Comparison of ENCODE assay signal across 27 cellular contexts in the genomic region with DNA sequence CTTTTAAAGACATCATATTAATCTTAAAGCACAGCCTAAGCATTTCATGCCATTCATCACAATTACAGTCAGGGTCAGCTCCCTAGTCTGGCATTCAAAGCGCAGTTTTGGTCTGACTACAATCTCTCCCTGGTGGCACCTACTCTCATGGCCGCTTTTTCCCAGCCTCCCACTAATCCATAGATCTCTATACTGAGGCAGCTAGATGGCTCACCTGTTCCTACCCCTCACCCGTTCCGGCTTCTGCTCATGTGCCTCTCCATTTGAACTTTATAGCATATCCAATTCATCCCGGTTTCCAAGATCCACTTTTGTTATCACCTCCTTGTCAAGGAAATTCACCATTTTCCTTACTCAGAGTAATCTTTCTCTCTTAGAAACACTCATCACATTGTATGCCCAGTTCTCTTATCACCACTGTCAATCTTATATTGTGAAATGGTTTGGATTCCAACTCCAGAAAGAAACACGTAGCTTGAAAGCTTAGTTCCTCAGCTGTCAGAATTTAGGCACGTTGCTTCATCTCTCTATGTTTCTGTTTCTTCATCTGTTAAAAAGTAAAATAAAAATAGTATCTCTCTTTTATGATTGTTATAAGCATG.
DNase-seq lines count a peak whose midpoint lies in the region; ATAC-seq and TF ChIP-seq lines count a peak whose summit lies in the region.
"Had no signal": no experiment of that assay in that cellular context is flagged by ENCODE, and none has a peak within 500 bp of the region (broad histone marks: within the 10 kb centered on the region; RNA-seq: fewer than 3 reads in every experiment).

No MANE protein-coding gene starts in this region.

- BruUV-seq in PC-3 (replicated peaks; lab: Mats Ljungman, UMichigan) = no TSS peak

- H3K9ac ChIP-seq in PC-3 (ENCODE audit: low read length) (no peak overlapping the region), trophoblast cell (ENCODE audit: low read length) (no peak overlapping the region)

- H4K91ac ChIP-seq in trophoblast cell (ENCODE audit: low read depth, low read length) = no peak overlapping the region

- no peak for ATAC-seq in PC-3
- ATAC-seq in HG03354 (IDR thresholded peaks at IDR 0.05; ENCODE audit: poor library complexity, severe bottlenecking, unreplicated experiment) = no peak
- ATAC-seq in HG03108 (IDR thresholded peaks at IDR 0.05; ENCODE audit: unreplicated experiment) = no peak
- ATAC-seq: activated naive CD4-positive, alpha-beta T cell treated with anti-CD3 and anti-CD28 coated beads, Interleukin-2, amount 50 U/mL, for 72 hours; effector memory CD8-positive, alpha-beta T cell; left lung; stimulated activated memory B cell treated with anti-CD40 and anti-IgM and Interleukin-4, amounts not matched to agents 10 μg/mL and 1 μg/mL and 100 μg/mL, for 72 hours had no signal

- H2BK12ac ChIP-seq in trophoblast cell (ENCODE audit: low read length) = no peak overlapping the region

- no peak for TF ChIP-seq CTCF in PC-3 (conservative IDR thresholded peaks at IDR 0.05; ENCODE audit: low read depth, low read length)

- no peaks in the 10 kb centered on the region for H3K9me2 ChIP-seq in PC-3 (replicated peaks; ENCODE audit: low read length)

- WGBS in trophoblast cell (ENCODE audit: extremely low coverage, insufficient coverage, insufficient read length) = no CpG with 5 or more reads among the region's 7 CpGs

- H3K36me3 ChIP-seq in PC-3 (ENCODE audit: low read depth, low read length) (no peaks in the 10 kb centered on the region), trophoblast cell (ENCODE audit: control insufficient read depth in 1 of 2, insufficient read depth in 2 of 2, low read length in 2 of 2) (no peaks in the 10 kb centered on the region)
- H3K36me3 ChIP-seq: left lung had no signal

- H2AK5ac ChIP-seq in trophoblast cell (ENCODE audit: low read length) = no peak overlapping the region

- no peak overlapping the region for H3K4me3 ChIP-seq in PC-3 (ENCODE audit: low read length)
- no peak overlapping the region for H3K4me3 ChIP-seq in trophoblast cell (ENCODE audit: low read depth, low read length)
- H3K4me3 ChIP-seq: left lung had no signal

- intact Hi-C loops in PC-3 (cut with micrococcal nuclease) = no loop called here

- no peaks in the 10 kb centered on the region for H3K27me3 ChIP-seq in PC-3 (ENCODE audit: low read length)
- no peaks in the 10 kb centered on the region for H3K27me3 ChIP-seq in trophoblast cell (ENCODE audit: insufficient read depth, low read length)
- H3K27me3 ChIP-seq: left lung had no signal

- H4K12ac ChIP-seq in trophoblast cell (ENCODE audit: low read depth, low read length) = no peak overlapping the region

- no peak overlapping the region for H3K4ac ChIP-seq in trophoblast cell (ENCODE audit: low read depth, low read length)

- H2BK120ac ChIP-seq in trophoblast cell (ENCODE audit: insufficient read depth, low read length, poor library complexity) = no peak overlapping the region

- no peaks in the 10 kb centered on the region for H3K4me1 ChIP-seq in PC-3 (ENCODE audit: insufficient read depth, low read length)
- H3K4me1 ChIP-seq in trophoblast cell (ENCODE audit: control insufficient read depth in 1 of 2, insufficient read depth in 2 of 2, low read length in 2 of 2) = peaks cover 0 to 3% of the 10 kb centered on the region in 2 experiments
- H3K4me1 ChIP-seq: left lung had no signal

- no peak overlapping the region for H2AFZ ChIP-seq in PC-3 (ENCODE audit: low read length)
- H2AFZ ChIP-seq in trophoblast cell (ENCODE audit: insufficient read depth, low read length, poor library complexity) = no peak overlapping the region

- H3K79me2 ChIP-seq in PC-3 (ENCODE audit: low read length) = no peaks in the 10 kb centered on the region
- H3K79me2 ChIP-seq in trophoblast cell (ENCODE audit: control insufficient read depth, insufficient read depth, low read length, poor library complexity) = no peaks in the 10 kb centered on the region

- POLR2A ChIA-PET in PC-3 (lab: Charles Lee; ENCODE audit: unreplicated experiment) = no interaction called here

- no peak overlapping the region for H3K4me2 ChIP-seq in PC-3 (ENCODE audit: low read length)
- no peak overlapping the region for H3K4me2 ChIP-seq in trophoblast cell (ENCODE audit: low read length)

- no peak overlapping the region for H2BK5ac ChIP-seq in trophoblast cell (ENCODE audit: low read depth, low read length, poor library complexity)

- peak; percentile 5 for DNase-seq in NOMO-1 treated with DMSO at 0.1 percent for 48 hours (lab: John Stamatoyannopoulos, UW; ENCODE audit: unreplicated experiment)
- DNase-seq in NOMO-1 treated with dmso at 0.1 percent for 144 hours (lab: John Stamatoyannopoulos, UW; ENCODE audit: unreplicated experiment) = no peak
- peak; percentile 35 for DNase-seq in PC-3
- peak; percentile 52 for DNase-seq in dedifferentiated amniotic fluid mesenchymal stem cell (ENCODE audit: extremely low spot score)
- DNase-seq in trophoblast cell = peak; percentile 46 to 90
- no peak for DNase-seq in C1 segment of cervical spinal cord (lab: John Stamatoyannopoulos, UW)
- DNase-seq: 8988T; activated CD4-positive, alpha-beta T cell treated with anti-CD3 and anti-CD28 coated beads for 48 hours; activated T-cell treated with anti-CD3 and anti-CD28 coated beads for 4 hours; aorta; cortex of kidney; DND-41; effector memory CD8-positive, alpha-beta T cell; HCEC 1CT; left lung; naive B cell; NCI-H146; NCI-H446; NCI-H82; nucleus accumbens; substantia nigra; SW 1271 had no signal

- H3K14ac ChIP-seq in trophoblast cell (ENCODE audit: low read length) = no peak overlapping the region

- H4K8ac ChIP-seq in trophoblast cell (ENCODE audit: low read depth, low read length) = no peak overlapping the region

- no peak overlapping the region for H3K18ac ChIP-seq in trophoblast cell (ENCODE audit: low read length)

- H3K23ac ChIP-seq in trophoblast cell (ENCODE audit: low read length) = no peak overlapping the region

- CTCF ChIA-PET in PC-3 (lab: Charles Lee) = no interaction called here

- no peaks in the 10 kb centered on the region for H3K79me1 ChIP-seq in trophoblast cell (ENCODE audit: low read length)

- H4K20me1 ChIP-seq in PC-3 (ENCODE audit: low read length) = no peaks in the 10 kb centered on the region

- H3K9me3 ChIP-seq in PC-3 (ENCODE audit: low read length) (no peaks in the 10 kb centered on the region), trophoblast cell (ENCODE audit: insufficient read depth, low read depth, low read length) (no peaks in the 10 kb centered on the region)

- H3K27ac ChIP-seq in PC-3 (ENCODE audit: low read length) (no peak overlapping the region), trophoblast cell (ENCODE audit: low read depth, low read length) (no peak overlapping the region)
- H3K27ac ChIP-seq: left lung, VCaP had no signal

- no peaks in the 10 kb centered on the region for H3F3A ChIP-seq in PC-3 (ENCODE audit: low read length, unreplicated experiment)

Comparison
In these comparisons a context has a peak if more than half of its experiments do, and no peak if none do; other contexts are left out.
1. DNase-seq: peak in NOMO-1 treated with DMSO at 0.1 percent for 48 hours (single experiment), PC-3 (single experiment), dedifferentiated amniotic fluid mesenchymal stem cell (single experiment) and trophoblast cell (2 of 2); none in NOMO-1 treated with dmso at 0.1 percent for 144 hours (single experiment) and C1 segment of cervical spinal cord (0 of 14).